Comparison of ENCODE assay signal across 31 cellular contexts in the genomic region with DNA sequence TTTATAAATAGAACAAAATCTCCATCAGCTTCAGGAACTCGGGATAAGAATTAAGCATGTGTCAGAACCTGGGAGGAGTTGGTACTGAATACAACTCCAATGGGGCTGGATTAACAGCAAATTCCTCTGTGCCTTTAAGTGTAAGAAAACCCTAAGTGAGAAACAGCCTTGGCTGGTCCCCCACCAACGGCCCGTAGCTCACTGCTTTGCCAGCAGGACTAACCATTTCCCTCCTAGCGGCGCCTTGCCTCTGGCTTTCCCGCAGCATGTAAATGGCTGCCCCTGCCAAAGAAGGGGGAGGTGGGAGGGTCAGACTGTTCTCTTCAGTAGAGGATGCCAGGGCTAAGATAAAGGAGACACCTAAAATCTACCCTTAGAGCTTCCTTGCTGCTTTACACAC. TPM values are rescaled to one million over a fixed set of nuclear protein-coding genes. Genes with fewer than 3 reads are reported as not detected.
DNase-seq lines count a peak whose midpoint lies in the region; ATAC-seq, FAIRE-seq and TF ChIP-seq lines count a peak whose summit lies in the region.
"Had no signal": no experiment of that assay in that cellular context is flagged by ENCODE, and none has a peak within 500 bp of the region (broad histone marks: within the 10 kb centered on the region; RNA-seq: fewer than 3 reads in every experiment).

No MANE protein-coding gene starts in this region.

- no peak overlapping the region for H3K4me3 Mint-ChIP-seq in neural progenitor cell
- H3K4me3 Mint-ChIP-seq in stimulated activated memory B cell treated with anti-CD40 and anti-IgM and Interleukin-4, amounts not matched to agents 10 μg/mL and 1 μg/mL and 100 μg/mL, for 72 hours = no peak overlapping the region
- H3K4me3 Mint-ChIP-seq: activated naive CD8-positive, alpha-beta T cell; activated T-helper 17 cell treated with anti-CD3 and anti-CD28 coated beads, Interleukin-2, amount 50 U/mL, for 72 hours; CD4-positive, alpha-beta T cell; IgD-negative memory B cell; naive thymus-derived CD4-positive, alpha-beta T cell; stimulated activated effector memory CD8-positive, alpha-beta T cell treated with anti-CD3 and anti-CD28 coated beads, Interleukin-12 subunit alpha, Interleukin-12 subunit beta, amount 100 ng/mL, for 72 hours had no signal

- no peak for ATAC-seq in GM19455 (IDR thresholded peaks at IDR 0.05; ENCODE audit: unreplicated experiment)
- no peak for ATAC-seq in HG02623 (IDR thresholded peaks at IDR 0.05; ENCODE audit: unreplicated experiment)
- ATAC-seq in stimulated activated memory B cell treated with anti-CD40 and anti-IgM and Interleukin-4, amounts not matched to agents 10 μg/mL and 1 μg/mL and 100 μg/mL, for 72 hours = no peak
- ATAC-seq: activated T-helper 17 cell treated with anti-CD3 and anti-CD28 coated beads, Interleukin-2, amount 50 U/mL, for 72 hours; left colon; naive thymus-derived CD4-positive, alpha-beta T cell; stimulated activated effector memory CD8-positive, alpha-beta T cell treated with anti-CD3 and anti-CD28 coated beads, Interleukin-12 subunit alpha, Interleukin-12 subunit beta, amount 100 ng/mL, for 72 hours had no signal

- H4K20me1 ChIP-seq in BLaER1 treated with 17β-estradiol and CSF1 and Interleukin-3, amounts not matched to agents 10 nM and 100 nM = no peaks in the 10 kb centered on the region
- H4K20me1 ChIP-seq in H1 (replicated peaks in 1 of 2; ENCODE audit: control insufficient read depth in 1 of 2, insufficient read depth in 2 of 2, low read length in 2 of 2) (no peaks in the 10 kb centered on the region), neural progenitor cell (ENCODE audit: low read depth) (no peaks in the 10 kb centered on the region)

- TF ChIP-seq CTCF in H1 (IDR thresholded peaks at IDR 0.05; ENCODE audit: control extremely low read depth in 1 of 3, insufficient read depth in 1 of 3, low read depth in 1 of 3, low read length in 3 of 3) (peak in 2 of 3 experiments; percentile 5 to 9; a peak in 2 of 4 replicates), neural progenitor cell (IDR thresholded peaks at IDR 0.05) (peak; percentile 13)

- no peaks in the 10 kb centered on the region for H3K9me3 Mint-ChIP-seq in neural progenitor cell
- peaks cover 3% of the 10 kb centered on the region for H3K9me3 Mint-ChIP-seq in stimulated activated memory B cell treated with anti-CD40 and anti-IgM and Interleukin-4, amounts not matched to agents 10 μg/mL and 1 μg/mL and 100 μg/mL, for 72 hours
- H3K9me3 Mint-ChIP-seq: activated T-helper 17 cell treated with anti-CD3 and anti-CD28 coated beads, Interleukin-2, amount 50 U/mL, for 72 hours; CD4-positive, alpha-beta T cell; IgD-negative memory B cell had no signal

- no peak overlapping the region for H3K23ac ChIP-seq in H1 (ENCODE audit: insufficient read length)

- 30% methylated on average over 6 of the region's 6 CpGs for WGBS in HUES64
- 46% methylated on average over 6 of the region's 6 CpGs; no CpG with 5 or more reads in 1 of the 2 experiments for WGBS in H1 (ENCODE audit: extremely low coverage in 1 of 2, insufficient coverage in 1 of 2, insufficient read length in 1 of 2, insufficient replicate concordance in 2 of 2, low coverage in 1 of 2, low lambda C conversion rate in 2 of 2, missing lambda C conversion rate in 1 of 2), 2 experiments

- no peak overlapping the region for H2BK15ac ChIP-seq in H1 (ENCODE audit: low read length)

- H3K18ac ChIP-seq in H1 (ENCODE audit: extremely low read depth, low read length) = peak overlapping the region; percentile 44; the same call in 1 of the 2 replicates

- peaks cover 7% of the 10 kb centered on the region for H3K4me1 Mint-ChIP-seq in neural progenitor cell
- no peaks in the 10 kb centered on the region for H3K4me1 Mint-ChIP-seq in stimulated activated memory B cell treated with anti-CD40 and anti-IgM and Interleukin-4, amounts not matched to agents 10 μg/mL and 1 μg/mL and 100 μg/mL, for 72 hours
- H3K4me1 Mint-ChIP-seq: activated T-helper 17 cell treated with anti-CD3 and anti-CD28 coated beads, Interleukin-2, amount 50 U/mL, for 72 hours; IgD-negative memory B cell; naive thymus-derived CD4-positive, alpha-beta T cell; stimulated activated effector memory CD8-positive, alpha-beta T cell treated with anti-CD3 and anti-CD28 coated beads, Interleukin-12 subunit alpha, Interleukin-12 subunit beta, amount 100 ng/mL, for 72 hours had no signal

- no peaks in the 10 kb centered on the region for H3K27me3 ChIP-seq in BLaER1 treated with 17β-estradiol and CSF1 and Interleukin-3, amounts not matched to agents 10 nM and 100 nM
- H3K27me3 ChIP-seq in HUES64 (ENCODE audit: insufficient read depth, low read length) (no peaks in the 10 kb centered on the region), H1 (replicated peaks in 1 of 4; ENCODE audit: control insufficient read depth in 3 of 4, extremely low read depth in 1 of 4, insufficient read depth in 3 of 4, low read length in 3 of 4) (no peaks in the 10 kb centered on the region), neural progenitor cell (no peaks in the 10 kb centered on the region)

- H3K79me1 ChIP-seq in H1 (ENCODE audit: low read depth, low read length) = no peaks in the 10 kb centered on the region

- H3K14ac ChIP-seq in H1 (ENCODE audit: insufficient read length) = no peak overlapping the region

- H3K23me2 ChIP-seq in H1 (ENCODE audit: low read depth, low read length) = no peaks in the 10 kb centered on the region

- H4K8ac ChIP-seq in H1 (ENCODE audit: extremely low read depth, insufficient read depth, low read length) = no peak overlapping the region

- no peak overlapping the region for H3K56ac ChIP-seq in H1 (replicated peaks; ENCODE audit: insufficient read length, low read depth, low read length)

- peaks cover 6% of the 10 kb centered on the region for H3K27me3 Mint-ChIP-seq in neural progenitor cell (ENCODE audit: insufficient read depth, low read depth)
- peaks cover 19% of the 10 kb centered on the region for H3K27me3 Mint-ChIP-seq in stimulated activated memory B cell treated with anti-CD40 and anti-IgM and Interleukin-4, amounts not matched to agents 10 μg/mL and 1 μg/mL and 100 μg/mL, for 72 hours

- POLR2A ChIA-PET in H1 (lab: Charles Lee; ENCODE audit: partially characterized antibody) = no interaction called here

- H3K36me3 Mint-ChIP-seq in neural progenitor cell = no peaks in the 10 kb centered on the region
- H3K36me3 Mint-ChIP-seq in stimulated activated memory B cell treated with anti-CD40 and anti-IgM and Interleukin-4, amounts not matched to agents 10 μg/mL and 1 μg/mL and 100 μg/mL, for 72 hours = no peaks in the 10 kb centered on the region
- H3K36me3 Mint-ChIP-seq: activated naive CD8-positive, alpha-beta T cell; IgD-negative memory B cell; naive thymus-derived CD4-positive, alpha-beta T cell; stimulated activated effector memory CD8-positive, alpha-beta T cell treated with anti-CD3 and anti-CD28 coated beads, Interleukin-12 subunit alpha, Interleukin-12 subunit beta, amount 100 ng/mL, for 72 hours had no signal

- no peak overlapping the region for H2BK120ac ChIP-seq in H1 (replicated peaks; ENCODE audit: low read depth, low read length)

- TF ChIP-seq RAD21 in H1 (IDR thresholded peaks at IDR 0.05 in 1 of 2, conservative IDR thresholded peaks at IDR 0.05 in 1 of 2; ENCODE audit: low read depth in 2 of 2, low read length in 2 of 2) = peak in 1 of 2 experiments; percentile 23; a peak in 2 of 4 replicates

- H3K9ac ChIP-seq in BLaER1 treated with 17β-estradiol and CSF1 and Interleukin-3, amounts not matched to agents 10 nM and 100 nM = peak overlapping the region in 4 of 11 experiments; percentile 12 to 35 (median 22); a peak in 4 of 22 replicates
- H3K9ac ChIP-seq in HUES64 (ENCODE audit: low read depth, low read length) = peak overlapping the region; percentile 34; the same call in 1 of the 2 replicates
- no peak overlapping the region for H3K9ac ChIP-seq in H1 (replicated peaks in 1 of 4; ENCODE audit: extremely low read depth in 1 of 4, low read depth in 3 of 4, low read length in 3 of 4)
- H3K9ac ChIP-seq in neural progenitor cell = no peak overlapping the region

- peak in 1 of 2 experiments; percentile 29; a peak in 1 of 3 replicates for TF ChIP-seq POLR2A in H1 (IDR thresholded peaks at IDR 0.05; ENCODE audit: control extremely low read depth in 1 of 2, low read depth in 2 of 2, low read length in 2 of 2)

- no peak overlapping the region for H4K91ac ChIP-seq in H1 (replicated peaks; ENCODE audit: insufficient read length, low read length)

- peak overlapping the region in 1 of 10 experiments; percentile 21; a peak in 1 of 20 replicates for H3K4me3 ChIP-seq in BLaER1 treated with 17β-estradiol and CSF1 and Interleukin-3, amounts not matched to agents 10 nM and 100 nM
- no peak overlapping the region for H3K4me3 ChIP-seq in HUES64 (ENCODE audit: low read length)
- H3K4me3 ChIP-seq in H1 (ENCODE audit: extremely low read depth in 1 of 4, insufficient read depth in 2 of 4, low read depth in 3 of 4, low read length in 4 of 4) = no peak overlapping the region
- no peak overlapping the region for H3K4me3 ChIP-seq in neural progenitor cell
- H3K4me3 ChIP-seq: esophagus muscularis mucosa, SK-N-MC, suprapubic skin had no signal

- DNase-seq in H1 (ENCODE audit: low read depth in 1 of 2, low spot score in 2 of 2) = peak in 1 of 2 experiments; percentile 66
- peak; percentile 73 for DNase-seq in neural progenitor cell (ENCODE audit: low spot score)
- no peak for DNase-seq in NCI-H2227 (lab: John Stamatoyannopoulos, UW; ENCODE audit: unreplicated experiment)
- DNase-seq: activated CD4-positive, alpha-beta T cell treated with anti-CD3 and anti-CD28 coated beads, Interleukin-2, amount 50 U/mL, for 4 hours; activated CD8-positive, alpha-beta memory T cell treated with anti-CD3 and anti-CD28 coated beads, Interleukin-2, amount 50 U/mL, for 4 hours; CD4-positive, alpha-beta T cell; DMS53; effector CD8-positive, alpha-beta T cell; left colon; naive thymus-derived CD4-positive, alpha-beta T cell; NCI-H1417; NCI-H2107; NCI-H510A; stimulated activated CD4-positive, alpha-beta T cell treated with anti-CD3 and anti-CD28 coated beads, Interleukin-2, amount 100 ng/mL, for 24 hours; WERI-Rb-1 had no signal

- H2AFZ ChIP-seq in H1 (ENCODE audit: low read length) (peak overlapping the region; percentile 97), neural progenitor cell (replicated peaks) (peak overlapping the region; percentile 92)

- peak overlapping the region in 3 of 11 experiments; percentile 3 to 44 (median 14); a peak in 4 of 22 replicates for H3K27ac ChIP-seq in BLaER1 treated with 17β-estradiol and CSF1 and Interleukin-3, amounts not matched to agents 10 nM and 100 nM
- H3K27ac ChIP-seq in HUES64 (ENCODE audit: low read depth, low read length) = no peak overlapping the region
- H3K27ac ChIP-seq in H1 (ENCODE audit: low read depth, low read length) = no peak overlapping the region
- H3K27ac ChIP-seq in neural progenitor cell = no peak overlapping the region
- H3K27ac ChIP-seq: esophagus muscularis mucosa, SK-N-MC, suprapubic skin, WERI-Rb-1 had no signal

- peaks cover 0 to 52% (median 40%) of the 10 kb centered on the region in 10 experiments; a peak in 16 of 20 replicates for H3K4me1 ChIP-seq in BLaER1 treated with 17β-estradiol and CSF1 and Interleukin-3, amounts not matched to agents 10 nM and 100 nM
- H3K4me1 ChIP-seq in HUES64 (ENCODE audit: insufficient read depth, low read length) (peaks cover 4% of the 10 kb centered on the region; the same call in 1 of the 2 replicates), H1 (replicated peaks in 1 of 4; ENCODE audit: control insufficient read depth in 3 of 4, insufficient read depth in 4 of 4, low read length in 3 of 4) (peaks cover 0 to 5% (median under 1%) of the 10 kb centered on the region in 4 experiments; a peak in 3 of 7 replicates), neural progenitor cell (peaks cover 8% of the 10 kb centered on the region)
- H3K4me1 ChIP-seq: esophagus muscularis mucosa, suprapubic skin had no signal

- H4K5ac ChIP-seq in H1 (ENCODE audit: insufficient read length, low read depth, low read length) = no peak overlapping the region

- FAIRE-seq in H1 (lab: Jason Lieb, UNC) = peak; percentile 19
- FAIRE-seq: RCC 7860, urothelium cell line had no signal

- H3K79me2 ChIP-seq in H1 (ENCODE audit: control insufficient read depth in 1 of 2, insufficient read depth in 2 of 2, low read length in 2 of 2) = no peaks in the 10 kb centered on the region
- no peaks in the 10 kb centered on the region for H3K79me2 ChIP-seq in neural progenitor cell (ENCODE audit: low read depth)

- H3K36me3 ChIP-seq in BLaER1 treated with 17β-estradiol and CSF1 and Interleukin-3, amounts not matched to agents 10 nM and 100 nM = no peaks in the 10 kb centered on the region
- H3K36me3 ChIP-seq in HUES64 (ENCODE audit: insufficient read depth, low read length) = no peaks in the 10 kb centered on the region
- no peaks in the 10 kb centered on the region for H3K36me3 ChIP-seq in H1 (ENCODE audit: control insufficient read depth in 2 of 4, insufficient read depth in 4 of 4, low read length in 3 of 4)
- H3K36me3 ChIP-seq in neural progenitor cell = no peaks in the 10 kb centered on the region
- H3K36me3 ChIP-seq: esophagus muscularis mucosa, suprapubic skin, WERI-Rb-1 had no signal

- peak overlapping the region; percentile 46; the same call in 1 of the 2 replicates for H2BK5ac ChIP-seq in H1 (ENCODE audit: low read depth, low read length)

- H3K27ac Mint-ChIP-seq in neural progenitor cell = no peak overlapping the region
- no peak overlapping the region for H3K27ac Mint-ChIP-seq in stimulated activated memory B cell treated with anti-CD40 and anti-IgM and Interleukin-4, amounts not matched to agents 10 μg/mL and 1 μg/mL and 100 μg/mL, for 72 hours
- H3K27ac Mint-ChIP-seq: activated naive CD8-positive, alpha-beta T cell; activated T-helper 17 cell treated with anti-CD3 and anti-CD28 coated beads, Interleukin-2, amount 50 U/mL, for 72 hours; CD4-positive, alpha-beta T cell; IgD-negative memory B cell; naive thymus-derived CD4-positive, alpha-beta T cell; stimulated activated effector memory CD8-positive, alpha-beta T cell treated with anti-CD3 and anti-CD28 coated beads, Interleukin-12 subunit alpha, Interleukin-12 subunit beta, amount 100 ng/mL, for 72 hours had no signal

- H3K9me3 ChIP-seq in BLaER1 treated with 17β-estradiol and CSF1 and Interleukin-3, amounts not matched to agents 10 nM and 100 nM (replicated peaks in 1 of 11) = peaks cover 0 to 11% (median 0%) of the 10 kb centered on the region in 11 experiments; a peak in 2 of 22 replicates
- H3K9me3 ChIP-seq in HUES64 (ENCODE audit: insufficient read depth, low read depth, low read length) = no peaks in the 10 kb centered on the region
- no peaks in the 10 kb centered on the region for H3K9me3 ChIP-seq in H1 (ENCODE audit: insufficient read depth in 2 of 2, low read depth in 1 of 2, low read length in 1 of 2)
- H3K9me3 ChIP-seq in neural progenitor cell (ENCODE audit: low read depth) = no peaks in the 10 kb centered on the region
- H3K9me3 ChIP-seq: esophagus muscularis mucosa, suprapubic skin had no signal

- peak overlapping the region; percentile 12 to 80 (median 63); a peak in 19 of 22 replicates for H3K4me2 ChIP-seq in BLaER1 treated with 17β-estradiol and CSF1 and Interleukin-3, amounts not matched to agents 10 nM and 100 nM
- H3K4me2 ChIP-seq in H1 (ENCODE audit: insufficient read depth in 1 of 2, low read depth in 2 of 2, low read length in 2 of 2) = no peak overlapping the region
- H3K4me2 ChIP-seq in neural progenitor cell = peak overlapping the region; percentile 40

- no peak overlapping the region for H2AK5ac ChIP-seq in H1 (ENCODE audit: low read depth, low read length)

- H3F3A ChIP-seq in neural progenitor cell (ENCODE audit: low read depth) = no peaks in the 10 kb centered on the region

- no peak overlapping the region for H3K4ac ChIP-seq in H1 (replicated peaks; ENCODE audit: insufficient read length, low read depth, low read length)

- CTCF ChIA-PET in H1 (lab: Charles Lee; ENCODE audit: partially characterized antibody) = interaction anchor here (0.8 to 1.6 kb wide), 4 partner anchors 17 to 149 kb away, joined by 3 to 5 read pairs (median 4); no protein-coding TSS in a partner anchor

- H2BK12ac ChIP-seq in H1 (ENCODE audit: low read depth, low read length) = peak overlapping the region; percentile 12; the same call in 1 of the 2 replicates

- no peak for TF ChIP-seq EP300 in H1 (IDR thresholded peaks at IDR 0.05; ENCODE audit: borderline replicate concordance in 1 of 2, low read depth in 2 of 2, low read length in 2 of 2)

- no peak overlapping the region for H2BK20ac ChIP-seq in H1 (ENCODE audit: low read length)

RNA-seq across cellular contexts. Expression of a gene that starts 51.1 kb away (rescaled TPM):
- 8.9 TPM for polyA plus RNA-seq in HUES64 (2013, experiment 1 of 2)
- polyA plus RNA-seq in HUES64 (2013, experiment 2 of 2) = 10.1 TPM
- 16.3 and 19.1 TPM in 2 replicates for total RNA-seq in H1 (2021; fragmentation: NEBNext Ultra II Directional; extraction: Animal tissue kit (Norgen Biotek cat#: 25700))
- polyA plus RNA-seq in H1 (2011; rRNA removed) = 7.3 and 14.1 TPM in 2 replicates
- 12.0 TPM for polyA plus RNA-seq in H1 (2011; cell fraction: cytosol; rRNA removed)
- polyA plus RNA-seq in H1 (2011; cell fraction: nucleus; rRNA removed) = 4.2 TPM
- 11.6 to 20.1 TPM (median 12.1 TPM) in 4 replicates for polyA plus RNA-seq in H1 (2012, experiment 1 of 2)
- polyA plus RNA-seq in H1 (2012, experiment 2 of 2) = 2.3 TPM
- 11.2 TPM for polyA plus RNA-seq in H1 (2013, experiment 1 of 2)
- polyA plus RNA-seq in H1 (2013, experiment 2 of 2) = 10.2 TPM
- polyA minus RNA-seq in H1 (2011; rRNA and poly(A)+ RNA removed) = 3.2 and 4.7 TPM in 2 replicates
- polyA minus RNA-seq in H1 (2011; cell fraction: cytosol; rRNA and poly(A)+ RNA removed) = 4.3 TPM
- 11.8 TPM for polyA minus RNA-seq in H1 (2011; cell fraction: nucleus; rRNA and poly(A)+ RNA removed)
- total RNA-seq in neural progenitor cell (ENCODE audit: low replicate concordance) = 3.8 and 8.2 TPM in 2 replicates
- total RNA-seq: CD4-positive, alpha-beta T cell; chondrocyte; naive thymus-derived CD4-positive, alpha-beta T cell; T-helper 2 cell treated with Interferon-gamma antibody and Interleukin-4, amounts not matched to agents 100 ng/mL and 5 ng/mL, for 36 hours had no signal
- polyA plus RNA-seq: IgD-negative memory B cell; naive thymus-derived CD4-positive, alpha-beta T cell had no signal

Comparison
In these comparisons a context has a peak if more than half of its experiments do, and no peak if none do; other contexts are left out.
1. H3K4me2 ChIP-seq: peak in BLaER1 treated with 17β-estradiol and CSF1 and Interleukin-3, amounts not matched to agents 10 nM and 100 nM (11 of 11) and neural progenitor cell (single experiment); none in H1 (0 of 2).